Comparison of ENCODE assay signal across 8 cellular contexts in the genomic region with DNA sequence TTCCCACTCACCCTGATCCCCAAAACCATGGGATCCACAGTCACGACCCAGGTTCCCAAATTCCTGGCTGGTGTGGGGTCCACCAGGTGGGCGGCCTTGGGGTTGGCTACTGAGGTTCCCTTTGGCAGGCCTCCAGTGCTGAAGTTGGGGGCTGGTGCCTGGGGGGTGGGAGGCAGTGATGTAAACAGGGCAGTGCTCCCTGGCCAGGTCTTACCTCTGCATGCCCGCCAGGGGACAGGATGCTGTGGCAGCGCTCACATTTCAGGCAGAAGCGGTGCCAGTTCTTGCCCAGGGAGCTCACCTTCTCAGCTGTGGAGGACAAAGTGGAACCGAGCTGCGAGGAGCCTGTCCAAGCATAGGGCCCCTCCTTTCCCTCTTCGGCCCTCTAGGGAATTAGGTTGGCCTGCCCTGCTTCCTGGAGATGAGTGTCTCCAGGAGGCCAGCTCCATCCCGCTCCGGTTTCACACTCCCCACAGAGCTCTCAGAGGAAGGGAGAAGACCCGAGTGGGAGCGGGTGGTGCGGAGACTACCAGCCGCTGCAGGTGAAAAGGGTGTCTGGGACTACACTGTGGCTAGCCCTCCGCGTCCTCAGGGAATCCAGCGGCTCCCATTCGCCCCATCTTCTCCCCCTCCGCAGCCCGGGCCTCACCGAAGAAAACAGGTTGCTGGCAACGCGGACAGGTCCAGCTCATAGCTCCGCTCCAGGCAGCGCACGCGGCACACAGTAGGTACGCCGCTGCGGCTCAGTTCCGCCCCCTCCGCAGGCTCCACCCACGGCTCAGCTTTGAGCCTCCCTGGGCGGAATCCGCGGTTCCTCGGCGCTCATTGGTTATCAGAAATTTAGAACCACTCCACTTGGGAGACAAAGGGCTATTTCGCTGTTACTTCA. TPM values are rescaled to one million over a fixed set of nuclear protein-coding genes. Genes with fewer than 3 reads are reported as not detected.
DNase-seq lines count a peak whose midpoint lies in the region; ATAC-seq lines count a peak whose summit lies in the region.

A gene with protein sequence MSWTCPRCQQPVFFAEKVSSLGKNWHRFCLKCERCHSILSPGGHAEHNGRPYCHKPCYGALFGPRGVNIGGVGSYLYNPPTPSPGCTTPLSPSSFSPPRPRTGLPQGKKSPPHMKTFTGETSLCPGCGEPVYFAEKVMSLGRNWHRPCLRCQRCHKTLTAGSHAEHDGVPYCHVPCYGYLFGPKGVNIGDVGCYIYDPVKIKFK (minus strand): TSS at position 726 of the 889 bp plus-strand sequence. CDS start 34 bp downstream, at position 692.

- peak; percentile 47 for DNase-seq in COLO668 (lab: John Stamatoyannopoulos, UW; ENCODE audit: unreplicated experiment)
- DNase-seq in NCI-H526 (lab: John Stamatoyannopoulos, UW), result peak; percentile 51 to 83
- peak; percentile 35 for DNase-seq in activated effector memory CD4-positive, alpha-beta T cell treated with Interleukin-2 at 50 U/mL for 16 hours
- DNase-seq in Right ventricle myocardium superior, result peak; percentile 70
- DNase-seq in NCI-H2081 treated with DMSO at 0.1 percent for 48 hours (lab: John Stamatoyannopoulos, UW), result no peak

- peak within 1 kb of the TSS; percentile 60 for H3K4me3 ChIP-seq in rectal smooth muscle tissue (ENCODE audit: low read length)

- H3K9ac ChIP-seq in rectal smooth muscle tissue (ENCODE audit: low read length), result no peak within 1 kb of the TSS

- intact Hi-C loops in Right ventricle myocardium superior (cut with DNase I), result no loop called here

- no peaks in the 10 kb centered on the region for H3K4me1 ChIP-seq in rectal smooth muscle tissue (ENCODE audit: control insufficient read depth, insufficient read depth, low read length)

- H3K36me3 ChIP-seq in rectal smooth muscle tissue (ENCODE audit: control insufficient read depth, insufficient read depth, low read length), result no peaks in the 10 kb centered on the region

- peak; percentile 50 for ATAC-seq in GM21576 (IDR thresholded peaks at IDR 0.05; ENCODE audit: unreplicated experiment)
- ATAC-seq in Right ventricle myocardium superior (ENCODE audit: poor library complexity), result peak; percentile 82
- ATAC-seq in HG03025 (IDR thresholded peaks at IDR 0.05; ENCODE audit: low FRiP score, unreplicated experiment), result no peak

- no peak within 1 kb of the TSS for H3K27ac ChIP-seq in rectal smooth muscle tissue (ENCODE audit: low read depth, low read length)

- H3K27me3 ChIP-seq in rectal smooth muscle tissue (ENCODE audit: control insufficient read depth, insufficient read depth, low read length), result peaks cover 4% of the 10 kb centered on the region

RNA-seq across cellular contexts. Expression of the gene that starts here (rescaled TPM):
- 4.1 TPM for total RNA-seq in Right ventricle myocardium superior
